In genomic region chr2:55952415-55952814, GRCh38 we compare ENCODE assay signal across 18 cellular contexts. TPM values are rescaled to one million over a fixed set of nuclear protein-coding genes. Genes with fewer than 3 reads are reported as not detected.
DNase-seq lines count a peak whose midpoint lies in the region; ATAC-seq and TF ChIP-seq lines count a peak whose summit lies in the region.
"Had no signal": no experiment of that assay in that cellular context is flagged by ENCODE, and none has a peak within 500 bp of the region (broad histone marks: within the 10 kb centered on the region; RNA-seq: fewer than 3 reads in every experiment).

No MANE protein-coding gene starts in this region.

- no peak overlapping the region for H3K27ac Mint-ChIP-seq in activated CD4-positive, alpha-beta T cell treated with anti-CD3 and anti-CD28 coated beads, Interleukin-2, amount 10 ng/mL, durations not matched to agents 24 days and 14 days
- H3K27ac Mint-ChIP-seq: IgD-negative memory B cell had no signal

- H3K9me3 ChIP-seq in PC-9 (ENCODE audit: insufficient read depth, low read depth) = no peaks in the 10 kb centered on the region

- H3K36me3 ChIP-seq in PC-9 (ENCODE audit: low read depth) = no peaks in the 10 kb centered on the region
- H3K36me3 ChIP-seq: BLaER1 treated with 17β-estradiol and CSF1 and Interleukin-3, amounts not matched to agents 10 nM and 100 nM had no signal

- no peak overlapping the region for H3K27ac ChIP-seq in PC-9
- H3K27ac ChIP-seq: BLaER1 treated with 17β-estradiol and CSF1 and Interleukin-3, amounts not matched to agents 10 nM and 100 nM had no signal

- intact Hi-C loops in activated CD4-positive, alpha-beta T cell treated with anti-CD3 and anti-CD28 coated beads, Interleukin-2, amount 10 ng/mL, durations not matched to agents 24 days and 14 days (cut with micrococcal nuclease) = no loop called here
- intact Hi-C loops in PC-9 (cut with micrococcal nuclease; ENCODE audit: unreplicated experiment) = no loop called here

- H3K36me3 Mint-ChIP-seq in activated CD4-positive, alpha-beta T cell treated with anti-CD3 and anti-CD28 coated beads, Interleukin-2, amount 10 ng/mL, durations not matched to agents 24 days and 14 days (ENCODE audit: low read depth) = no peaks in the 10 kb centered on the region
- H3K36me3 Mint-ChIP-seq: IgD-negative memory B cell had no signal

- peak; percentile 21 for DNase-seq in activated CD4-positive, alpha-beta T cell treated with anti-CD3 and anti-CD28 coated beads, Interleukin-2, amount 10 ng/mL, durations not matched to agents 24 days and 14 days
- DNase-seq in activated CD4-positive, alpha-beta T cell treated with anti-CD3 and anti-CD28 coated beads, Interleukin-2, amount 50 U/mL, for 4 hours = no peak
- DNase-seq in PC-9 = no peak
- DNase-seq in choroid plexus epithelial cell (ENCODE audit: low read depth) = peak; percentile 66
- no peak for DNase-seq in GM03348 (ENCODE audit: low spot score)
- DNase-seq in HK-2 (ENCODE audit: unreplicated experiment) = no peak
- DNase-seq: 8988T, H7, NCI-H1048, NCI-H146, NCI-H2081 treated with DMSO at 0.1 percent for 48 hours, NCI-H526 had no signal

- H3K4me2 ChIP-seq in PC-9 = no peak overlapping the region

- no peaks in the 10 kb centered on the region for H3K79me2 ChIP-seq in PC-9 (ENCODE audit: low read depth)

- H3K9me3 Mint-ChIP-seq in activated CD4-positive, alpha-beta T cell treated with anti-CD3 and anti-CD28 coated beads, Interleukin-2, amount 10 ng/mL, durations not matched to agents 24 days and 14 days = no peaks in the 10 kb centered on the region
- H3K9me3 Mint-ChIP-seq: IgD-negative memory B cell had no signal

- CTCF ChIA-PET in PC-9 (lab: Charles Lee) = no interaction called here

- H3K9me2 ChIP-seq in PC-9 (ENCODE audit: insufficient read depth) = no peaks in the 10 kb centered on the region

- H3K4me1 ChIP-seq in PC-9 (replicated peaks; ENCODE audit: insufficient read depth) = peaks cover 19% of the 10 kb centered on the region

- no peak for ATAC-seq in HG03196 (IDR thresholded peaks at IDR 0.05; ENCODE audit: unreplicated experiment)
- ATAC-seq in HG03135 (IDR thresholded peaks at IDR 0.05; ENCODE audit: unreplicated experiment) = no peak
- ATAC-seq: Panc1, Right ventricle myocardium inferior had no signal

- H4K20me1 ChIP-seq in PC-9 (ENCODE audit: insufficient read depth) = no peaks in the 10 kb centered on the region
- H4K20me1 ChIP-seq: BLaER1 treated with 17β-estradiol and CSF1 and Interleukin-3, amounts not matched to agents 10 nM and 100 nM had no signal

- H3F3A ChIP-seq in PC-9 (ENCODE audit: insufficient read depth, low read depth) = no peaks in the 10 kb centered on the region; the same call in 1 of the 2 replicates

- H3K4me3 Mint-ChIP-seq in activated CD4-positive, alpha-beta T cell treated with anti-CD3 and anti-CD28 coated beads, Interleukin-2, amount 10 ng/mL, durations not matched to agents 24 days and 14 days = no peak overlapping the region
- H3K4me3 Mint-ChIP-seq: IgD-negative memory B cell had no signal

- H3K4me1 Mint-ChIP-seq in activated CD4-positive, alpha-beta T cell treated with anti-CD3 and anti-CD28 coated beads, Interleukin-2, amount 10 ng/mL, durations not matched to agents 24 days and 14 days = no peaks in the 10 kb centered on the region
- H3K4me1 Mint-ChIP-seq: IgD-negative memory B cell had no signal

- 0 out of 2 replicates have a peak overlapping the region, but pooled peaks have one; percentile 10 for H2AFZ ChIP-seq in PC-9

- H3K27me3 ChIP-seq in PC-9 (ENCODE audit: insufficient read depth, low read depth) = no peaks in the 10 kb centered on the region
- H3K27me3 ChIP-seq: BLaER1 treated with 17β-estradiol and CSF1 and Interleukin-3, amounts not matched to agents 10 nM and 100 nM had no signal

- TF ChIP-seq CTCF in PC-9 (conservative IDR thresholded peaks at IDR 0.05) = no peak
- TF ChIP-seq CTCF in choroid plexus epithelial cell (conservative IDR thresholded peaks at IDR 0.05; ENCODE audit: low read depth, low read length) = no peak

- H3K4me3 ChIP-seq in PC-9 (no peak overlapping the region), choroid plexus epithelial cell (ENCODE audit: low read depth, low read length) (no peak overlapping the region)
- H3K4me3 ChIP-seq: BLaER1 treated with 17β-estradiol and CSF1 and Interleukin-3, amounts not matched to agents 10 nM and 100 nM had no signal

- peaks cover 2% of the 10 kb centered on the region for H3K27me3 Mint-ChIP-seq in activated CD4-positive, alpha-beta T cell treated with anti-CD3 and anti-CD28 coated beads, Interleukin-2, amount 10 ng/mL, durations not matched to agents 24 days and 14 days

- POLR2A ChIA-PET in PC-9 (lab: Charles Lee; ENCODE audit: unreplicated experiment) = no interaction called here

- no TSS peak for BruUV-seq in PC-9 (replicated peaks; lab: Mats Ljungman, UMichigan)

RNA-seq across cellular contexts. Expression of gene EFEMP1, which starts 28.8 kb away (rescaled TPM):
- not detected in 2 replicates for total RNA-seq in activated CD4-positive, alpha-beta T cell treated with anti-CD3 and anti-CD28 coated beads, Interleukin-2, amount 10 ng/mL, durations not matched to agents 24 days and 14 days
- total RNA-seq in PC-9 (2021) = 61.3 and 86.3 TPM in 2 replicates

Comparison
In these comparisons a context has a peak if more than half of its experiments do, and no peak if none do; other contexts are left out.
1. DNase-seq: peak in activated CD4-positive, alpha-beta T cell treated with anti-CD3 and anti-CD28 coated beads, Interleukin-2, amount 10 ng/mL, durations not matched to agents 24 days and 14 days (single experiment) and choroid plexus epithelial cell (single experiment); none in activated CD4-positive, alpha-beta T cell treated with anti-CD3 and anti-CD28 coated beads, Interleukin-2, amount 50 U/mL, for 4 hours (0 of 2), PC-9 (0 of 2), GM03348 (single experiment) and HK-2 (single experiment).
2. RNA of gene EFEMP1, which starts 28.8 kb away (total RNA-seq): 61.3 to 86.3 TPM in PC-9; not detected in activated CD4-positive, alpha-beta T cell treated with anti-CD3 and anti-CD28 coated beads, Interleukin-2, amount 10 ng/mL, durations not matched to agents 24 days and 14 days; every median in the first group is over 10 times any median in the second.